In genomic region chr1:216686860-216687545, GRCh38 we compare ENCODE assay signal across 2 cellular contexts.
TF ChIP-seq lines count a peak whose summit lies in the region.

No MANE protein-coding gene starts in this region.

TF ChIP-seq in SK-N-SH treated with all-trans-retinoic acid at 6 μM for 48 hours, 23 proteins besides CTCF, POLR2A, EP300 and RAD21 (continued from another document):
- TF ChIP-seq TSHZ2 (CRISPR knock-in tag; IDR thresholded peaks at IDR 0.05) = no peak

TF ChIP-seq in SK-N-SH, 30 proteins besides CTCF, POLR2A, EP300 and RAD21 (continued from another document):
- TF ChIP-seq IRF3 (IDR thresholded peaks at IDR 0.05; ENCODE audit: low read depth, low read length) (no peak), FOXJ3 (CRISPR knock-in tag; IDR thresholded peaks at IDR 0.05) (no peak), RXRA (IDR thresholded peaks at IDR 0.05; ENCODE audit: borderline replicate concordance, low read depth) (no peak), SIN3A (IDR thresholded peaks at IDR 0.05; ENCODE audit: borderline replicate concordance, low read depth, low read length) (no peak), USF2 (IDR thresholded peaks at IDR 0.05; ENCODE audit: borderline replicate concordance, low read depth, low read length) (no peak), EZH2phosphoT487 (IDR thresholded peaks at IDR 0.05; ENCODE audit: borderline replicate concordance, low read depth) (no peak), NFIC (IDR thresholded peaks at IDR 0.05; ENCODE audit: borderline replicate concordance) (no peak), GABPA (IDR thresholded peaks at IDR 0.05; ENCODE audit: low read depth) (no peak)
TF ChIP-seq in SK-N-SH: peak in this region for 0.
